In the genomic region with DNA sequence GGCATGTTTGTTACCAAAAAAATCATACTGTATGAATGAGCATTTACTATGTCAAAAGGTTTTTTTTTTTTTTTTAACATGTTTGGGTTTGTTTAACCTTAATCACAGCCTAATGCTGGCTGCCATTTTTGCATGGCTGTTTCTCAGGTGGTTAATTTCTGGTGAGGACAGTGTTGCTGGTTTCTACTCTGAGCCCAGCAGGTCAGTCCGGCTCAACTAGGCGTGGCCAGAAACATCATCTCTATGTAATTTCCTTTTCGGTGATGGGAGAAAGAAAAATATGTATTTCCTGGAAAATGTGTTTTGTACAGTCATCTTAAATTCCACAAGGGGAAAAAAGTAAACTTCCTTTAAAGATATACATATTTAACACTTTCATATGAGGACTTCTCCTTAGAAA, we compare ENCODE assay signal across 11 cellular contexts. TPM values are rescaled to one million over a fixed set of nuclear protein-coding genes. Genes with fewer than 3 reads are reported as not detected.
A peak's percentile ranks its signal among the peaks of the same experiment; 100 is the strongest.
DNase-seq lines count a peak whose midpoint lies in the region; ATAC-seq, FAIRE-seq and TF ChIP-seq lines count a peak whose summit lies in the region.
"Had no signal": no experiment of that assay in that cellular context is flagged by ENCODE, and none has a peak within 500 bp of the region (broad histone marks: within the 10 kb centered on the region; RNA-seq: fewer than 3 reads in every experiment).

No MANE protein-coding gene starts in this region.

- ATAC-seq in left lung (peak; percentile 60), HG03460 (IDR thresholded peaks at IDR 0.05; ENCODE audit: unreplicated experiment) (no peak), natural killer cell (no peak)

- H3K36me3 ChIP-seq in brain microvascular endothelial cell (replicated peaks), result no peaks in the 10 kb centered on the region
- no peaks in the 10 kb centered on the region for H3K36me3 ChIP-seq in left lung
- H3K36me3 ChIP-seq: left ventricle myocardium inferior had no signal

- no peaks in the 10 kb centered on the region for H3K9me3 ChIP-seq in left lung
- H3K9me3 ChIP-seq: left ventricle myocardium inferior had no signal

- intact Hi-C loops in left lung (cut with DNase I) (no loop called here), natural killer cell (cut with micrococcal nuclease) (no loop called here)

- in situ Hi-C loops in brain microvascular endothelial cell (cut with HindIII; ENCODE audit: low pct_ligation_motif_present, low sequenced_read_pairs), result no loop called here

- DNase-seq in AG08396 (ENCODE audit: low spot score) (peak; percentile 18), HTR-8/SVneo (ENCODE audit: insufficient read length, low spot score) (peak; percentile 37), brain microvascular endothelial cell (peak; percentile 88), left lung (no peak), pons (ENCODE audit: low spot score) (no peak), natural killer cell (no peak), midbrain (lab: John Stamatoyannopoulos, UW) (no peak)
- DNase-seq: effector CD8-positive, alpha-beta T cell; left ventricle myocardium inferior; NCI-H2029 treated with DMSO at 0.1 percent for 48 hours had no signal

- H3K4me3 ChIP-seq in brain microvascular endothelial cell (ENCODE audit: low read depth, low read length), result no peak overlapping the region
- H3K4me3 ChIP-seq in left lung, result no peak overlapping the region
- H3K4me3 ChIP-seq: left ventricle myocardium inferior had no signal

- TF ChIP-seq CTCF in brain microvascular endothelial cell (IDR thresholded peaks at IDR 0.05; ENCODE audit: low read depth, low read length, missing control alignments) (no peak), left lung (IDR thresholded peaks at IDR 0.05) (no peak), natural killer cell (IDR thresholded peaks at IDR 0.05) (no peak)

- no peak for FAIRE-seq in HTR-8/SVneo (lab: Jason Lieb, UNC)

- H3K27me3 Mint-ChIP-seq in natural killer cell (ENCODE audit: low read depth in 2 of 2), result peaks cover 12 to 15% of the 10 kb centered on the region in 2 donors

- no peaks in the 10 kb centered on the region for H3K27me3 ChIP-seq in brain microvascular endothelial cell (replicated peaks)
- H3K27me3 ChIP-seq in left lung, result no peaks in the 10 kb centered on the region

- no peaks in the 10 kb centered on the region for H3K9me3 Mint-ChIP-seq in natural killer cell

- H3K27ac Mint-ChIP-seq in natural killer cell, result no peak overlapping the region

- no peak overlapping the region for H3K4me3 Mint-ChIP-seq in natural killer cell

- H3K4me1 ChIP-seq in left lung, result no peaks in the 10 kb centered on the region

- no peaks in the 10 kb centered on the region for H3K4me1 Mint-ChIP-seq in natural killer cell

- H3K36me3 Mint-ChIP-seq in natural killer cell, result no peaks in the 10 kb centered on the region

- H3K27ac ChIP-seq in brain microvascular endothelial cell (peak overlapping the region; percentile 99), left lung (peak overlapping the region; percentile 18 to 23)
- H3K27ac ChIP-seq: left ventricle myocardium inferior had no signal

RNA-seq across cellular contexts. Expression of a gene that starts 24.9 kb away (rescaled TPM):
- total RNA-seq in left lung (100 to 1,000 TPM; 211 TPM), natural killer cell (100 to 1,000 TPM; 393 to 417 (median 411) TPM)

Comparison
In these comparisons a context has a peak if more than half of its experiments do, and no peak if none do; other contexts are left out.
1. DNase-seq: peak in AG08396 (single experiment), HTR-8/SVneo (single experiment) and brain microvascular endothelial cell (single experiment); none in left lung (0 of 2), pons (single experiment), natural killer cell (single experiment) and midbrain (single experiment).